9 cellular contexts compared by ENCODE assay signal in the genomic region with DNA sequence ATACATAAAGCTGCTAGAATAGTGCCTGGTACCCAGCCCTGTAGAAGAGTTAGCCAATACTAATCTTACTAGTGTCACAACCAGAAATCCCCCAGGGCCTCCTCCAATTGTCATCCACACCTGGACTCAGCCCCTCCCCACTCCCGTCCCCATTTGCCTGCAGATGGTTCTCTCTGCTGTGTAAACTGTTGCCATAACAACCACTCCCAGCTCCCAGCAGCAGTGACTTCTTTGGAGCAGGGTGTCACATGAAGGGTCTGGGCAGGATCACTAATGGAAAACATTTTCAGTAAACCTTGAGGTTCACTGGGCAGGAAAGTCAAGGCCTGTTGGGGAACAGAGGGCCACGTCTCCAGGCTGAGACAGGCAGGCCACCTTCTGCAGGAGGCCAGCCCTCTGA.
A peak's percentile ranks its signal among the peaks of the same experiment; 100 is the strongest.
DNase-seq lines count a peak whose midpoint lies in the region; ATAC-seq and TF ChIP-seq lines count a peak whose summit lies in the region.
"Had no signal": no experiment of that assay in that cellular context is flagged by ENCODE, and none has a peak within 500 bp of the region (broad histone marks: within the 10 kb centered on the region; RNA-seq: fewer than 3 reads in every experiment).

No MANE protein-coding gene starts in this region.

- peak overlapping the region in 2 of 3 donors; percentile 11 to 40 for H3K9ac ChIP-seq in skeletal muscle tissue (ENCODE audit: low read depth in 1 of 3, low read length in 3 of 3)

- peaks cover 0 to 5% (median 4%) of the 10 kb centered on the region in 3 donors for H3K27me3 ChIP-seq in skeletal muscle tissue (ENCODE audit: control insufficient read depth in 3 of 3, insufficient read depth in 3 of 3, low read length in 3 of 3)

- H3K36me3 ChIP-seq in HEK293 (ENCODE audit: control insufficient read depth in 2 of 2, insufficient read depth in 1 of 2, low read length in 2 of 2) (no peaks in the 10 kb centered on the region), skeletal muscle tissue (ENCODE audit: control insufficient read depth in 3 of 3, insufficient read depth in 3 of 3, low read length in 3 of 3) (peaks cover 0 to 2% (median 0%) of the 10 kb centered on the region in 3 donors)

- CTCF ChIA-PET in HEK293 (lab: Yijun Ruan, JAX): interaction anchor here (0.7 to 20.2 kb wide), 21 partner anchors 14 to 356 kb away, joined by 3 to 593 read pairs (median 4); no protein-coding TSS in a partner anchor

- TF ChIP-seq CTCF in HEK293 (tag by site-specific recombination; IDR thresholded peaks at IDR 0.05): no peak
- TF ChIP-seq CTCF in fibroblast of villous mesenchyme (IDR thresholded peaks at IDR 0.05; ENCODE audit: insufficient read depth, low read depth, low read length): no peak

- no peaks in the 10 kb centered on the region for H3K9me3 ChIP-seq in HEK293 (ENCODE audit: control insufficient read depth, insufficient read depth, low read depth, low read length)
- no peaks in the 10 kb centered on the region for H3K9me3 ChIP-seq in skeletal muscle tissue (ENCODE audit: control insufficient read depth in 3 of 3, low read length in 3 of 3)

- no peak for ATAC-seq in HG03565 (IDR thresholded peaks at IDR 0.05; ENCODE audit: unreplicated experiment)
- no peak for ATAC-seq in HG02759 (IDR thresholded peaks at IDR 0.05; ENCODE audit: unreplicated experiment)

- DNase-seq in NCI-H526 (lab: John Stamatoyannopoulos, UW) (peak; percentile 94 to 96), fibroblast of villous mesenchyme (ENCODE audit: low read depth) (peak; percentile 77), CD1c-positive myeloid dendritic cell (ENCODE audit: extremely low spot score) (no peak), cerebellum (ENCODE audit: low spot score) (no peak)
- DNase-seq: erythroblast had no signal

- POLR2A ChIA-PET in HEK293 (lab: Yijun Ruan, JAX): interaction anchor here (0.9 kb wide), 1 partner anchor 99 kb away, joined by 4 read pairs; no protein-coding TSS in a partner anchor

- H3K27ac ChIP-seq in HEK293 (ENCODE audit: extremely low read depth, low read depth, low read length): no peak overlapping the region
- H3K27ac ChIP-seq in skeletal muscle tissue (ENCODE audit: low read depth, low read length): peak overlapping the region; percentile 41

- H3K4me1 ChIP-seq in HEK293 (ENCODE audit: control insufficient read depth, insufficient read depth, low read length) (no peaks in the 10 kb centered on the region), skeletal muscle tissue (ENCODE audit: control insufficient read depth in 3 of 3, insufficient read depth in 3 of 3, low read length in 3 of 3) (peaks cover 18 to 26% (median 24%) of the 10 kb centered on the region in 3 donors)

- H3K4me3 ChIP-seq in HEK293 (ENCODE audit: low read depth, low read length): no peak overlapping the region
- H3K4me3 ChIP-seq in fibroblast of villous mesenchyme (ENCODE audit: low read depth, low read length): no peak overlapping the region
- no peak overlapping the region for H3K4me3 ChIP-seq in skeletal muscle tissue (ENCODE audit: low read length in 3 of 3)

TF ChIP-seq in HEK293, 187 proteins besides CTCF, POLR2A, EP300 and RAD21:
- TF ChIP-seq ZBTB17 (tag by site-specific recombination; IDR thresholded peaks at IDR 0.05) (peak; percentile 65), PRDM10 (tag by site-specific recombination; IDR thresholded peaks at IDR 0.05) (0 out of 2 replicates have a peak, but pooled peaks have one; percentile 25), ZNF324 (tag by site-specific recombination; IDR thresholded peaks at IDR 0.05) (no peak), MYNN (tag by site-specific recombination; IDR thresholded peaks at IDR 0.05; ENCODE audit: borderline replicate concordance) (peak; percentile 83), ZNF558 (tag by site-specific recombination; IDR thresholded peaks at IDR 0.05) (no peak)

Comparison
In these comparisons a context has a peak if more than half of its experiments do, and no peak if none do; other contexts are left out.
1. DNase-seq: peak in NCI-H526 (2 of 2) and fibroblast of villous mesenchyme (single experiment); none in CD1c-positive myeloid dendritic cell (single experiment) and cerebellum (single experiment).